Comparison of ENCODE assay signal across 15 cellular contexts in the genomic region with DNA sequence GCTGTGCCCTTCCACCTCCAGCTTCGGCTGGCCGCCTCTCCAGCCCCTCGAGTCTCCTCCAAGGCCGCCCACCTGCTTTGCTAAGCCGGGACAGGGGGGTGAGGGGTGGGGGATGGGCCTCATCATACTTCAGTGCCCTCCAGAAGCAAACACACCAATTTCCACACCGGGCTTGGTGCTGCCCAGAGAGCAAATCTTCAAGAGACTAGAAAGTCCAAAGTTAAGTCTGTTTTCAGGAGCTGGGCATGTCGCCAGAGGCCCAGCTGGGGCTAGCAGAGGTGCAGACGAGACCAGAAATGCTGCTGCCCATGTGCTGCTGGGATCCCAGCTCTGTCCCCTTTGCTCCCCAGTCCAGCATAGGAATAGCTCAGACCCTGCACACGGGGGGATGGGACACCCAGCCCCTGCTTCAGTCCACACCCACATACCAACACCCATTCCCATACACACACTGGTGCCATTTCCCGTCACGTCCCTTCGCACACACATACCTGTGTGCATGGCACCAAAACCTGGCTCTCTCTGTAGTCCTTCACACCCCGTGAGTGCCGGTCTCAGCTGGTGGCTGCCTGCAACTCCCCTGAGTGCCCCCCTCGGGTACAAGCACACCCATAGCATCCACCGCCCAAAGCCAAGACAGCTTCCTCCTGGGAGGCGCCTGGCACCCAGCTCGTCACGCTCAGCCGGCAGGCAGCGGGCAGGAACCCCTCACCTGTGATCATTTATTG. TPM values are rescaled to one million over a fixed set of nuclear protein-coding genes. Genes with fewer than 3 reads are reported as not detected.
DNase-seq lines count a peak whose midpoint lies in the region; ATAC-seq, FAIRE-seq and TF ChIP-seq lines count a peak whose summit lies in the region.
"Had no signal": no experiment of that assay in that cellular context is flagged by ENCODE, and none has a peak within 500 bp of the region (broad histone marks: within the 10 kb centered on the region; RNA-seq: fewer than 3 reads in every experiment).

No MANE protein-coding gene starts in this region.

- H3K79me2 ChIP-seq in PC-3 (ENCODE audit: low read length), result no peaks in the 10 kb centered on the region

- H3K36me3 Mint-ChIP-seq in CD4-positive, alpha-beta T cell (ENCODE audit: low read depth), result no peaks in the 10 kb centered on the region

- CTCF ChIA-PET in PC-3 (lab: Charles Lee), result no interaction called here
- CTCF ChIA-PET in CD4-positive, alpha-beta T cell (lab: Charles Lee), result no interaction called here

- H3K4me3 ChIP-seq in PC-3 (ENCODE audit: low read length) (peak overlapping the region; percentile 42), retinal pigment epithelial cell (ENCODE audit: low read length) (peak overlapping the region; percentile 1)

- H3K9me2 ChIP-seq in PC-3 (replicated peaks; ENCODE audit: low read length), result no peaks in the 10 kb centered on the region

- no peaks in the 10 kb centered on the region for H3K9me3 ChIP-seq in PC-3 (ENCODE audit: low read length)
- H3K9me3 ChIP-seq in CD4-positive, alpha-beta T cell (ENCODE audit: control insufficient read depth, low read length), result no peaks in the 10 kb centered on the region

- DNase-seq in DMS 273 (lab: John Stamatoyannopoulos, UW; ENCODE audit: unreplicated experiment) (peak; percentile 62), PC-3 (no peak), kidney glomerular epithelial cell (lab: John Stamatoyannopoulos, UW) (peak; percentile 15), retinal pigment epithelial cell (ENCODE audit: low read depth) (no peak), NCI-H774 (lab: John Stamatoyannopoulos, UW) (no peak), urothelium cell line (ENCODE audit: low spot score) (no peak)
- DNase-seq in CD4-positive, alpha-beta T cell, result no peak
- DNase-seq: COR-L47; hypothalamus; NCI-H1092; nucleus accumbens; stimulated activated CD4-positive, alpha-beta T cell treated with anti-CD3 and anti-CD28 coated beads, Interleukin-4, amount 100 ng/mL, for 24 hours had no signal

- ATAC-seq in PC-3, result no peak
- no peak for ATAC-seq in GM19463 (IDR thresholded peaks at IDR 0.05; ENCODE audit: unreplicated experiment)
- ATAC-seq in CD4-positive, alpha-beta T cell (ENCODE audit: poor library complexity), result no peak

- no peak overlapping the region for H3K27ac Mint-ChIP-seq in CD4-positive, alpha-beta T cell
- H3K27ac Mint-ChIP-seq: T-helper 2 cell treated with Interferon-gamma antibody and Interleukin-4, amounts not matched to agents 5 μg/mL and 100 μg/mL, for 36 hours had no signal

- FAIRE-seq in urothelium cell line (lab: Jason Lieb, UNC), result no peak
- FAIRE-seq: endometrium had no signal

- TF ChIP-seq CTCF in PC-3 (conservative IDR thresholded peaks at IDR 0.05; ENCODE audit: low read depth, low read length) (no peak), retinal pigment epithelial cell (conservative IDR thresholded peaks at IDR 0.05; ENCODE audit: low read depth, low read length) (no peak)
- TF ChIP-seq CTCF in CD4-positive, alpha-beta T cell (IDR thresholded peaks at IDR 0.05), result no peak

- peak overlapping the region; percentile 60 for H3K4me2 ChIP-seq in PC-3 (ENCODE audit: low read length)

- H3K27me3 ChIP-seq in PC-3 (ENCODE audit: low read length), result peaks cover 34% of the 10 kb centered on the region
- peaks cover 31% of the 10 kb centered on the region for H3K27me3 ChIP-seq in CD4-positive, alpha-beta T cell (ENCODE audit: control insufficient read depth, insufficient read depth, low read length)

- H2AFZ ChIP-seq in PC-3 (ENCODE audit: low read length), result peak overlapping the region; percentile 15; the same call in 1 of the 2 replicates

- H3K27me3 Mint-ChIP-seq in CD4-positive, alpha-beta T cell, result peaks cover 52% of the 10 kb centered on the region

- H3K9me3 Mint-ChIP-seq in CD4-positive, alpha-beta T cell, result no peaks in the 10 kb centered on the region
- H3K9me3 Mint-ChIP-seq: T-helper 2 cell treated with Interferon-gamma antibody and Interleukin-4, amounts not matched to agents 5 μg/mL and 100 μg/mL, for 36 hours had no signal

- no peak overlapping the region for H3K9ac ChIP-seq in PC-3 (ENCODE audit: low read length)

- no peaks in the 10 kb centered on the region for H3K4me1 Mint-ChIP-seq in CD4-positive, alpha-beta T cell (ENCODE audit: low read depth)

- no peak overlapping the region for H3K4me3 Mint-ChIP-seq in CD4-positive, alpha-beta T cell
- H3K4me3 Mint-ChIP-seq: T-helper 2 cell treated with Interferon-gamma antibody and Interleukin-4, amounts not matched to agents 5 μg/mL and 100 μg/mL, for 36 hours had no signal

- POLR2A ChIA-PET in PC-3 (lab: Charles Lee; ENCODE audit: unreplicated experiment), result no interaction called here
- POLR2A ChIA-PET in CD4-positive, alpha-beta T cell (lab: Charles Lee), result no interaction called here

- intact Hi-C loops in PC-3 (cut with micrococcal nuclease), result no loop called here
- intact Hi-C loops in CD4-positive, alpha-beta T cell (cut with DNase I, micrococcal nuclease), result no loop called here

- H3F3A ChIP-seq in PC-3 (ENCODE audit: low read length, unreplicated experiment), result no peaks in the 10 kb centered on the region

- H4K20me1 ChIP-seq in PC-3 (ENCODE audit: low read length), result no peaks in the 10 kb centered on the region

- no TSS peak for BruUV-seq in PC-3 (replicated peaks; lab: Mats Ljungman, UMichigan)

- H3K36me3 ChIP-seq in PC-3 (ENCODE audit: low read depth, low read length), result no peaks in the 10 kb centered on the region

- no peak overlapping the region for H3K27ac ChIP-seq in PC-3 (ENCODE audit: low read length)
- H3K27ac ChIP-seq in CD4-positive, alpha-beta T cell (ENCODE audit: low read depth, low read length), result no peak overlapping the region

- H3K4me1 ChIP-seq in PC-3 (ENCODE audit: insufficient read depth, low read length), result no peaks in the 10 kb centered on the region

RNA-seq across cellular contexts. Expression of gene SLC6A12, which starts 1.0 kb away (rescaled TPM):
- not detected in 2 replicates for total RNA-seq in PC-3 (2014; rRNA removed)
- total RNA-seq in CD4-positive, alpha-beta T cell, result not detected

RNA-seq across cellular contexts. Expression of gene SLC6A13, which starts 49.7 kb away (rescaled TPM):
- not detected in 2 replicates for total RNA-seq in PC-3 (2014; rRNA removed)
- under 1 TPM; 0.11 to 0.60 TPM for total RNA-seq in CD4-positive, alpha-beta T cell

Comparison
In these comparisons a context has a peak if more than half of its experiments do, and no peak if none do; other contexts are left out.
1. DNase-seq: peak in DMS 273 (single experiment) and kidney glomerular epithelial cell (single experiment); none in PC-3 (single experiment), retinal pigment epithelial cell (single experiment), NCI-H774 (single experiment), CD4-positive, alpha-beta T cell (0 of 10) and urothelium cell line (single experiment).